In the genomic region with DNA sequence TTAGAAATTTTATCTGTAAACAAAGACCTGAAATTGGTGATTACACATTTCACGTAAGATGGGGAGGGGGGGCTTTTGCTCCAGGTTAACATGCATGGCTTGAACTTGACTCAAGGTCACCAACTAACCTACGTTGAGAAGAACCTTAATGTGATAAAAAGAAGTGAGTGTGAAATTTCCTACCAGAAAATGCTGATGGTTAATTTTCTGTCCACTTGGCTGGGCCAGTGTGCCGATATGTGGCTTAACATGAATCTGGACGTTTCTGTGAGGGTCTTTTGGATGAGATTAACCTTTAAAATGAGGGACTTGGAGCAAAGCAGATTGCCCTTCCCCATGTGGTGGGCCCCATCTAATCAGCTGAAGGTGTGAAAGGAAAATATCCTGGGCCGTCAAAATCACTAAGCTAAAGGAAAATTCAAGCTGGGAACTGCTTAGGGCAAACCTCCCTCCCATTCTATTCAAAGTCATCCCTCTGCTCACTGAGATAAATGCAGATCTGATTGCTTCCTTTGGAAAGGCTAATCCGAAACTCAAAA, we compare ENCODE assay signal across 27 cellular contexts.
"Had no signal": no experiment of that assay in that cellular context is flagged by ENCODE, and none has a peak within 500 bp of the region (broad histone marks: within the 10 kb centered on the region; RNA-seq: fewer than 3 reads in every experiment).

No MANE protein-coding gene starts in this region.

- H3K27ac ChIP-seq: SJSA1, VCaP had no signal

- H3K36me3 ChIP-seq: SJSA1 had no signal

- H3K4me1 Mint-ChIP-seq: central memory CD8-positive, alpha-beta T cell had no signal

- H3K36me3 Mint-ChIP-seq: activated naive CD8-positive, alpha-beta T cell; brain had no signal

- DNase-seq: activated CD4-positive, alpha-beta T cell treated with anti-CD3 and anti-CD28 coated beads for 48 hours; activated CD4-positive, alpha-beta T cell treated with anti-CD3 and anti-CD28 coated beads, Interleukin-2, amount 50 U/mL, for 48 hours; activated gamma-delta T cell; activated naive CD4-positive, alpha-beta T cell treated with anti-CD3 and anti-CD28 coated beads for 36 hours; activated T-cell treated with anti-CD3 and anti-CD28 coated beads for 4 hours; activated T-cell treated with anti-CD3 and anti-CD28 coated beads, Interleukin-2, amount 50 U/mL, for 48 hours; amygdala; Karpas-422; NCI-H146; NCI-H187 treated with DMSO at 0.1 percent for 48 hours; NCI-H2081 treated with DMSO at 0.1 percent for 48 hours; NCI-H446; NCI-H524; PC-3; SHP77; T-helper 2 cell; T1000 had no signal

- H3K27me3 ChIP-seq: SJSA1 had no signal

- H3K4me3 ChIP-seq: SJSA1 had no signal

- ATAC-seq: activated CD4-positive, CD25-positive, alpha-beta regulatory T cell treated with anti-CD3 and anti-CD28 coated beads, Interleukin-2, amount 50 U/mL, for 24 hours; activated T-helper 17 cell treated with anti-CD3 and anti-CD28 coated beads, Interleukin-2, amount 50 U/mL, for 72 hours; PC-3 had no signal

- H3K9me3 Mint-ChIP-seq: activated naive CD4-positive, alpha-beta T cell treated with anti-CD3 and anti-CD28 coated beads for 36 hours; activated T-helper 17 cell treated with anti-CD3 and anti-CD28 coated beads, Interleukin-2, amount 50 U/mL, for 72 hours; central memory CD8-positive, alpha-beta T cell had no signal

- FAIRE-seq: astrocyte, RCC 7860, TTC549 had no signal

- H3K9me3 ChIP-seq: SJSA1 had no signal

- H3K4me1 ChIP-seq: SJSA1 had no signal

- H3K27ac Mint-ChIP-seq: activated naive CD4-positive, alpha-beta T cell treated with anti-CD3 and anti-CD28 coated beads for 36 hours; activated naive CD8-positive, alpha-beta T cell; activated T-helper 17 cell treated with anti-CD3 and anti-CD28 coated beads, Interleukin-2, amount 50 U/mL, for 72 hours; brain had no signal

- H3K27me3 Mint-ChIP-seq: activated naive CD8-positive, alpha-beta T cell; central memory CD8-positive, alpha-beta T cell had no signal

- H3K4me3 Mint-ChIP-seq: activated naive CD4-positive, alpha-beta T cell treated with anti-CD3 and anti-CD28 coated beads for 36 hours; activated naive CD8-positive, alpha-beta T cell; activated T-helper 17 cell treated with anti-CD3 and anti-CD28 coated beads, Interleukin-2, amount 50 U/mL, for 72 hours; brain; central memory CD8-positive, alpha-beta T cell had no signal
